ENCODE assay signal across 10 cellular contexts in the genomic region with DNA sequence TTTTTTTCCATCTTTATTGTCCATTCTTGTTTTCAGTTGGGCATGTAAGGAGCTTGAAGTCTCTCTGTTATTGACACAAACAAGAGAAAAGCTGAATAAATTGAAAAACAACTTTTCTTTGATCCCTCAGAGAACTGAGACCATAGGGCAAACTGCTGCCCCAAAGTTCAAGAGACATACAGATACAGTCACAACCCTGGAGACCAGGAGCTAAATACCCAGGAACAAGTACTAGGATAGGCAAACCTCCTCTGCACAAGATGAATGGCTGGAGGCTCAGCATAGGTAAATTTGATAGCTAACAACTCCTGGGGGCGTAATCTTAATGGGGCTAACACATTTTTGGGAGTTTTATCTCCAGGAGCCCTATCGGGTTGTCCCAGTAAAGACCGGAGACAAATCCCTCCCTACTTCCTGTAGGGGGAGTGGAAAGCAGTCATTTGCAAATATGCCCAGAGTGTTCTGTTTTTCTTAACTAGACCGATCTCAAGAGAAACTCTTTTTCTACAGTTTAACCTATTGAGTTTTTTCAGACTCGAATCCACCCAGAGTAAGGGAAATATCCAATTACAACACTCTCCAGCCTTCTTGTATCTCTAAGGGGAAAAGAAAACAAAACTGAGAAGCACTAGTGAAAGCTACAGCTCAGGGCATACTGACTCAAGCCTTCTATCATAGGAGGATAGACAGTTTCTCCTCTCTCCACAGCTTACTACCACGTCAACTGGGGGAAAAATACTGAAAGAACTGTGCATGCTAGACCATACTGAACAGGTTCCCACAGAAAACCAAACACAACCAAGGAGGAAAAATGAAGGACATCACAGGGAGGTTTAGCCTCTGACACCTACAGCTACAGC. TPM values are rescaled to one million over a fixed set of nuclear protein-coding genes. Genes with fewer than 3 reads are reported as not detected.
DNase-seq lines count a peak whose midpoint lies in the region; ATAC-seq and TF ChIP-seq lines count a peak whose summit lies in the region.
"Had no signal": no experiment of that assay in that cellular context is flagged by ENCODE, and none has a peak within 500 bp of the region (broad histone marks: within the 10 kb centered on the region; RNA-seq: fewer than 3 reads in every experiment).

No MANE protein-coding gene starts in this region.

- H3K9ac ChIP-seq in OCI-LY1 (ENCODE audit: low read length), result no peak overlapping the region

- H3K4me3 ChIP-seq in OCI-LY1 (ENCODE audit: low read depth, low read length, poor library complexity, severe bottlenecking), result peak overlapping the region; percentile 16
- no peak overlapping the region for H3K4me3 ChIP-seq in suprapubic skin

- H4K20me1 ChIP-seq in OCI-LY1 (ENCODE audit: insufficient read depth, low read length), result no peaks in the 10 kb centered on the region

- no peak overlapping the region for H2AFZ ChIP-seq in OCI-LY1 (ENCODE audit: low read length)

- H3K4me1 ChIP-seq in OCI-LY1 (ENCODE audit: insufficient read depth, low read length, severe bottlenecking) (no peaks in the 10 kb centered on the region), suprapubic skin (no peaks in the 10 kb centered on the region)

- TF ChIP-seq POLR2A in suprapubic skin (IDR thresholded peaks at IDR 0.05), result no peak

- no peaks in the 10 kb centered on the region for H3K9me3 Mint-ChIP-seq in HFFc6

- WGBS in suprapubic skin, result 45% methylated on average over 6 of the region's 6 CpGs

- ATAC-seq in GM18511 (IDR thresholded peaks at IDR 0.05; ENCODE audit: unreplicated experiment), result peak; percentile 75

- H3F3A ChIP-seq in OCI-LY1 (ENCODE audit: insufficient read depth, low read length), result no peaks in the 10 kb centered on the region

- no peak for DNase-seq in HFFc6
- peak; percentile 35 for DNase-seq in iPS-NIHi7 (ENCODE audit: extremely low spot score)
- DNase-seq in NCI-H446 treated with DMSO at 0.1 percent for 48 hours (lab: John Stamatoyannopoulos, UW), result no peak
- DNase-seq in suprapubic skin (ENCODE audit: low spot score in 2 of 2), result no peak
- no peak for DNase-seq in activated CD8-positive, alpha-beta memory T cell treated with anti-CD3 and anti-CD28 coated beads for 24 hours
- DNase-seq in NCI-H1930 (lab: John Stamatoyannopoulos, UW), result no peak

- peak; percentile 40; the same call in 1 of the 2 replicates for TF ChIP-seq CTCF in HFFc6 (IDR thresholded peaks at IDR 0.05)
- TF ChIP-seq CTCF in OCI-LY1 (IDR thresholded peaks at IDR 0.05; ENCODE audit: low read length), result no peak
- TF ChIP-seq CTCF in suprapubic skin (IDR thresholded peaks at IDR 0.05), result no peak

- H3K4me1 Mint-ChIP-seq in HFFc6 (ENCODE audit: low read depth), result peaks cover 7% of the 10 kb centered on the region; the same call in 1 of the 2 replicates

- H3K9me2 ChIP-seq in OCI-LY1 (ENCODE audit: low read depth, low read length), result no peaks in the 10 kb centered on the region

- H3K27ac ChIP-seq in OCI-LY1 (ENCODE audit: low read depth, low read length, poor library complexity, severe bottlenecking), result no peak overlapping the region
- H3K27ac ChIP-seq in suprapubic skin, result no peak overlapping the region

- H3K36me3 ChIP-seq in OCI-LY1 (ENCODE audit: insufficient read depth, low read length) (no peaks in the 10 kb centered on the region), suprapubic skin (no peaks in the 10 kb centered on the region)

- no peak overlapping the region for H3K4me2 ChIP-seq in OCI-LY1 (ENCODE audit: low read length)

- H3K27ac Mint-ChIP-seq in HFFc6, result peak overlapping the region; percentile 7; the same call in 1 of the 2 replicates

- H3K79me2 ChIP-seq in OCI-LY1 (ENCODE audit: insufficient read depth, low read length), result no peaks in the 10 kb centered on the region

- H3K9me3 ChIP-seq in OCI-LY1 (ENCODE audit: low read length) (no peaks in the 10 kb centered on the region), suprapubic skin (no peaks in the 10 kb centered on the region)

- H3K27me3 Mint-ChIP-seq in HFFc6 (ENCODE audit: insufficient read depth), result no peaks in the 10 kb centered on the region; the same call in 1 of the 2 replicates

- H3K36me3 Mint-ChIP-seq in HFFc6 (ENCODE audit: low read depth), result no peaks in the 10 kb centered on the region

- peak overlapping the region; percentile 76 for H3K4me3 Mint-ChIP-seq in HFFc6

- TF ChIP-seq EP300 in suprapubic skin (IDR thresholded peaks at IDR 0.05), result no peak

- H3K27me3 ChIP-seq in OCI-LY1 (ENCODE audit: insufficient read depth, low read length) (no peaks in the 10 kb centered on the region), suprapubic skin (no peaks in the 10 kb centered on the region)

RNA-seq across cellular contexts. Expression of gene MAGEA8, which starts 23.1 kb away (rescaled TPM):
- total RNA-seq in HFFc6 (2021; fragmentation: NEBNext Ultra II Directional; extraction: Animal tissue kit (Norgen Biotek cat#: 25700)), result not detected
- not detected for total RNA-seq in suprapubic skin
- total RNA-seq: pulmonary artery endothelial cell; T-helper 1 cell treated with Interleukin-12 subunit alpha and Interleukin-12 subunit beta and Interleukin-4 antibody, amounts not matched to agents 30 ng/mL and 1 ng/mL, for 36 hours had no signal

RNA-seq across cellular contexts. Expression of gene HSFX4, which starts 25.3 kb away (rescaled TPM):
- total RNA-seq in HFFc6 (2021; fragmentation: NEBNext Ultra II Directional; extraction: Animal tissue kit (Norgen Biotek cat#: 25700)), result not detected
- not detected for total RNA-seq in suprapubic skin
- total RNA-seq: pulmonary artery endothelial cell; T-helper 1 cell treated with Interleukin-12 subunit alpha and Interleukin-12 subunit beta and Interleukin-4 antibody, amounts not matched to agents 30 ng/mL and 1 ng/mL, for 36 hours had no signal

RNA-seq across cellular contexts. Expression of gene EOLA2, which starts 34.2 kb away (rescaled TPM):
- total RNA-seq in HFFc6 (2021; fragmentation: NEBNext Ultra II Directional; extraction: Animal tissue kit (Norgen Biotek cat#: 25700)), result 10 to 100 TPM; 30.1 to 36.7 (median 31.4) TPM
- 10 to 100 TPM; 15.3 to 49.2 (median 20.1) TPM for total RNA-seq in suprapubic skin
